34 cellular contexts compared by ENCODE assay signal in the genomic region with DNA sequence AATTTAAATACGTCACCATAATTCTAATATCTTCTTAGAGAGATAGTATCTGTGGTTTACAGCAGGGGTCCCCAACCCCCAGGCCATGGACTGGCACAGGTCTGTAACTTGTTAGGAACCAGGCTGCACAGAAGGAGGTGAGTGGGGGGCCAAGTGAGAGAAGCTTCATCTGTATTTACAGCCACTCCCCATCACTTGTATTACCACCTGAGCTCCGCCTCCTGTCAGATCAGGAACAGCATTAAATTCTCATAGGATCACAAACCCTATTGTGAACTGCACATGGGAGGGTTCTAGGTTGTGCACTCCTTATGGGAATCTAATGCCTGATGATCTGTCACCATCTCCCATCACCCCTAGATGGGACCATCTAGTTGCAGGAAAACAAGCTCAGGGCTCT.
"Had no signal": no experiment of that assay in that cellular context is flagged by ENCODE, and none has a peak within 500 bp of the region (broad histone marks: within the 10 kb centered on the region; RNA-seq: fewer than 3 reads in every experiment).

No MANE protein-coding gene starts in this region.

- DNase-seq: Karpas-422, Kasumi-1, MG63, MM.1S, MV-4-11, NCI-H1048, NCI-H1092, NCI-H1092 treated with DMSO at 0.1 percent for 48 hours, NCI-H1105, NCI-H1105 treated with DMSO at 0.1 percent for 48 hours, NCI-H1417, NCI-H1417 treated with DMSO at 0.1 percent for 48 hours, NCI-H1436, NCI-H1436 treated with DMSO at 0.1 percent for 48 hours, NCI-H146, NCI-H1694, NCI-H1694 treated with DMSO at 0.1 percent for 48 hours, NCI-H187, NCI-H187 treated with DMSO at 0.1 percent for 48 hours, NCI-H1930, NCI-H2029, NCI-H2029 treated with DMSO at 0.1 percent for 48 hours, NCI-H2081, NCI-H2081 treated with DMSO at 0.1 percent for 48 hours, NCI-H2107, NCI-H2171, NCI-H2171 treated with DMSO at 0.1 percent for 48 hours, NCI-H2227 treated with DMSO at 0.1 percent for 48 hours, NCI-H226, NCI-H345, NCI-H446, NCI-H446 treated with DMSO at 0.1 percent for 48 hours, NCI-H510A, NCI-H510A treated with DMSO at 0.1 percent for 48 hours had no signal

- H3K9me3 ChIP-seq: MG63 had no signal

- H3K4me3 ChIP-seq: MG63 had no signal

- H3K36me3 ChIP-seq: MG63 had no signal
